ENCODE assay signal across 8 cellular contexts in genomic region chr1:45583666-45584350, GRCh38. TPM values are rescaled to one million over a fixed set of nuclear protein-coding genes. Genes with fewer than 3 reads are reported as not detected.
DNase-seq lines count a peak whose midpoint lies in the region; ATAC-seq and TF ChIP-seq lines count a peak whose summit lies in the region.

Gene NASP, plus strand, starts transcription at chr1:45584041. Its CDS starts 106 bp downstream, at chr1:45584147.

- H3K4me1 ChIP-seq in heart right ventricle (peaks cover 6 to 39% (median 20%) of the 10 kb centered on the region in 9 donors), upper lobe of left lung (peaks cover 23 to 34% (median 31%) of the 10 kb centered on the region in 4 donors)

- peak within 1 kb of the TSS; percentile 80 to 100 (median 99) for H3K4me3 ChIP-seq in heart right ventricle
- H3K4me3 ChIP-seq in upper lobe of left lung = peak within 1 kb of the TSS; percentile 84 to 100 (median 87)

- no peaks in the 10 kb centered on the region for H3K36me3 Mint-ChIP-seq in progenitor cell of endocrine pancreas (ENCODE audit: insufficient read depth)

- no peaks in the 10 kb centered on the region for H3K27me3 Mint-ChIP-seq in progenitor cell of endocrine pancreas

- TF ChIP-seq POLR2A in upper lobe of left lung (IDR thresholded peaks at IDR 0.05) = peak; percentile 26 to 90 (median 79)

- in situ Hi-C loops in GM13977 (cut with MboI; ENCODE audit: low pct_unique_long_range_greater_than_20kb, low sequenced_read_pairs, unreplicated experiment) = no loop called here

- peak within 1 kb of the TSS; percentile 96 for H3K4me3 Mint-ChIP-seq in progenitor cell of endocrine pancreas (ENCODE audit: low read depth)

- intact Hi-C loops in heart right ventricle (cut with DNase I) = loop anchor here in 5 of 10 donors (1.0 to 10.0 kb wide), 5 partner anchors 91 to 572 kb away; partner anchors contain the start of genes GPBP1L1 (in 3 of the 5), TMEM69 (in 2 of the 5), HECTD3 (in 1 of the 5) and UROD (in 1 of the 5)

- H3K27me3 ChIP-seq in heart right ventricle = no peaks in the 10 kb centered on the region
- no peaks in the 10 kb centered on the region for H3K27me3 ChIP-seq in upper lobe of left lung

- H3K36me3 ChIP-seq in heart right ventricle (no peaks in the 10 kb centered on the region), upper lobe of left lung (no peaks in the 10 kb centered on the region)

- DNase-seq in GM13977 (ENCODE audit: low spot score) = peak; percentile 88
- peak; percentile 20 for DNase-seq in NCI-H1436 treated with DMSO at 0.1 percent for 48 hours (lab: John Stamatoyannopoulos, UW)
- peak; percentile 74 to 91 (median 84) for DNase-seq in T-helper 1 cell
- DNase-seq in heart right ventricle = peak; percentile 90
- peak; percentile 88 for DNase-seq in progenitor cell of endocrine pancreas (ENCODE audit: low spot score, unreplicated experiment)
- peak; percentile 86 to 93 for DNase-seq in upper lobe of left lung

- WGBS in adipose tissue, 3 donors = 0 to 1% (median 0%) methylated on average over 37 to 41 of the region's 41 CpGs
- 0% methylated on average over 40 of the region's 41 CpGs for WGBS in heart right ventricle, 2 donors
- 0 to 1% methylated on average over 23 to 37 of the region's 41 CpGs for WGBS in upper lobe of left lung, 2 donors

- H3K27ac ChIP-seq in adipose tissue (ENCODE audit: low read depth, low read length) (peak within 1 kb of the TSS; percentile 14), heart right ventricle (peak within 1 kb of the TSS; percentile 86 to 96 (median 94)), upper lobe of left lung (peak within 1 kb of the TSS; percentile 93 to 95 (median 94))

- ATAC-seq in HG02840 (IDR thresholded peaks at IDR 0.05; ENCODE audit: low FRiP score, unreplicated experiment) (peak; percentile 55), heart right ventricle (peak; percentile 87 to 96 (median 92)), upper lobe of left lung (ENCODE audit: low FRiP score in 2 of 2) (peak; percentile 94 to 95)

- H3K9me3 Mint-ChIP-seq in progenitor cell of endocrine pancreas (ENCODE audit: low read depth) = no peaks in the 10 kb centered on the region

- peaks cover 16% of the 10 kb centered on the region for H3K4me1 Mint-ChIP-seq in progenitor cell of endocrine pancreas (ENCODE audit: low read depth)

- peak in 1 of 4 donors; percentile 27 for TF ChIP-seq EP300 in upper lobe of left lung (IDR thresholded peaks at IDR 0.05)

- H3K9me3 ChIP-seq in heart right ventricle = no peaks in the 10 kb centered on the region
- H3K9me3 ChIP-seq in upper lobe of left lung = no peaks in the 10 kb centered on the region

- TF ChIP-seq CTCF in GM13977 (IDR thresholded peaks at IDR 0.05; ENCODE audit: extremely low read depth, insufficient read depth, missing control alignments) = no peak
- TF ChIP-seq CTCF in heart right ventricle (IDR thresholded peaks at IDR 0.05) = peak in 1 of 9 donors; percentile 10
- no peak for TF ChIP-seq CTCF in progenitor cell of endocrine pancreas (IDR thresholded peaks at IDR 0.05; ENCODE audit: unreplicated experiment)
- TF ChIP-seq CTCF in upper lobe of left lung (IDR thresholded peaks at IDR 0.05) = no peak

- peak within 1 kb of the TSS; percentile 99 for H3K27ac Mint-ChIP-seq in progenitor cell of endocrine pancreas

RNA-seq across cellular contexts. Expression of gene NASP, which starts in this region (rescaled TPM):
- polyA plus RNA-seq in adipose tissue (100 to 1,000 TPM in 1 of 3 donors, 10 to 100 TPM in 2; 37.2 to 117 (median 92.1) TPM), heart right ventricle (100 to 1,000 TPM in 1 of 2 donors, 10 to 100 TPM in 1; 67.6 to 127 TPM)
- total RNA-seq in heart right ventricle (10 to 100 TPM; 26.6 to 49.1 (median 30.3) TPM), progenitor cell of endocrine pancreas (250 and 258 TPM in 2 replicates), upper lobe of left lung (10 to 100 TPM; 43.5 to 94.3 (median 59.5) TPM)

Comparison
In these comparisons a context has a peak if more than half of its experiments do, and no peak if none do; other contexts are left out.
1. Peak in every context shown above with its lines: DNase-seq, ATAC-seq, H3K4me3 ChIP-seq and H3K27ac ChIP-seq.
2. DNase-seq: peak in every context shown above with its lines; median percentile 90 in heart right ventricle; 90 in upper lobe of left lung; 88 in GM13977; 88 in progenitor cell of endocrine pancreas; 84 in T-helper 1 cell; 20 in NCI-H1436 treated with DMSO at 0.1 percent for 48 hours.
3. H3K27ac ChIP-seq: peak in every context shown above with its lines; median percentile 94 in heart right ventricle; 94 in upper lobe of left lung; 14 in adipose tissue.